In genomic region chr12:42325776-42326465, GRCh38 we compare ENCODE assay signal across 1 cellular context.
TF ChIP-seq lines count a peak whose summit lies in the region.

A gene with protein sequence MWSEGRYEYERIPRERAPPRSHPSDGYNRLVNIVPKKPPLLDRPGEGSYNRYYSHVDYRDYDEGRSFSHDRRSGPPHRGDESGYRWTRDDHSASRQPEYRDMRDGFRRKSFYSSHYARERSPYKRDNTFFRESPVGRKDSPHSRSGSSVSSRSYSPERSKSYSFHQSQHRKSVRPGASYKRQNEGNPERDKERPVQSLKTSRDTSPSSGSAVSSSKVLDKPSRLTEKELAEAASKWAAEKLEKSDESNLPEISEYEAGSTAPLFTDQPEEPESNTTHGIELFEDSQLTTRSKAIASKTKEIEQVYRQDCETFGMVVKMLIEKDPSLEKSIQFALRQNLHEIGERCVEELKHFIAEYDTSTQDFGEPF (plus strand): TSS chr12:42326167. CDS start chr12:42335903, 9,736 bp downstream.
A gene with protein sequence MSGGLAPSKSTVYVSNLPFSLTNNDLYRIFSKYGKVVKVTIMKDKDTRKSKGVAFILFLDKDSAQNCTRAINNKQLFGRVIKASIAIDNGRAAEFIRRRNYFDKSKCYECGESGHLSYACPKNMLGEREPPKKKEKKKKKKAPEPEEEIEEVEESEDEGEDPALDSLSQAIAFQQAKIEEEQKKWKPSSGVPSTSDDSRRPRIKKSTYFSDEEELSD (minus strand): TSS chr12:42326094. CDS start chr12:42324102, 1,992 bp downstream.

TF ChIP-seq in H1, 55 proteins besides CTCF, POLR2A, EP300 and RAD21:
- TF ChIP-seq SIX5 (IDR thresholded peaks at IDR 0.05; ENCODE audit: low read depth, low read length): no peak
- TF ChIP-seq, protein P1, sequence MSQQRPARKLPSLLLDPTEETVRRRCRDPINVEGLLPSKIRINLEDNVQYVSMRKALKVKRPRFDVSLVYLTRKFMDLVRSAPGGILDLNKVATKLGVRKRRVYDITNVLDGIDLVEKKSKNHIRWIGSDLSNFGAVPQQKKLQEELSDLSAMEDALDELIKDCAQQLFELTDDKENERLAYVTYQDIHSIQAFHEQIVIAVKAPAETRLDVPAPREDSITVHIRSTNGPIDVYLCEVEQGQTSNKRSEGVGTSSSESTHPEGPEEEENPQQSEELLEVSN (IDR thresholded peaks at IDR 0.05): no peak
- no peak for TF ChIP-seq HDAC6 (IDR thresholded peaks at IDR 0.05; ENCODE audit: low read depth, low read length)
- no peak for TF ChIP-seq JUN (IDR thresholded peaks at IDR 0.05; ENCODE audit: low read depth, low read length)
- no peak for TF ChIP-seq FOSL1 (IDR thresholded peaks at IDR 0.05; ENCODE audit: insufficient read depth, low read depth, low read length)
- TF ChIP-seq GABPA (IDR thresholded peaks at IDR 0.05; ENCODE audit: borderline replicate concordance, insufficient read depth, low read length): peak; percentile 79; the same call in 1 of the 2 replicates
- peak; percentile 80 for TF ChIP-seq KDM5A (IDR thresholded peaks at IDR 0.05; ENCODE audit: low read length)
- peak; percentile 32 for TF ChIP-seq TAF7 (optimal IDR thresholded peaks at IDR 0.05; ENCODE audit: borderline replicate concordance, low read depth, low read length)
- TF ChIP-seq SRF (IDR thresholded peaks at IDR 0.05; ENCODE audit: low read depth, low read length): peak; percentile 64
- TF ChIP-seq SP2 (IDR thresholded peaks at IDR 0.05; ENCODE audit: low read length): no peak
- TF ChIP-seq EGR1 (IDR thresholded peaks at IDR 0.05; ENCODE audit: borderline replicate concordance, low read depth, low read length): no peak
- peak; percentile 84 for TF ChIP-seq POLR2AphosphoS5 (IDR thresholded peaks at IDR 0.05; ENCODE audit: low read depth, low read length)
- no peak for TF ChIP-seq RNF2 (IDR thresholded peaks at IDR 0.05; ENCODE audit: borderline replicate concordance, low read depth, low read length, missing control alignments, poor library complexity, severe bottlenecking)
- no peak for TF ChIP-seq CBX8 (IDR thresholded peaks at IDR 0.05; ENCODE audit: borderline replicate concordance, low read depth, low read length)
- no peak for TF ChIP-seq RXRA (IDR thresholded peaks at IDR 0.05; ENCODE audit: insufficient read depth, low read depth, low read length)
- no peak for TF ChIP-seq CBX5 (IDR thresholded peaks at IDR 0.05; ENCODE audit: low read depth, low read length)
- no peak for TF ChIP-seq BACH1 (IDR thresholded peaks at IDR 0.05; ENCODE audit: low read length)
- peak; percentile 32 for TF ChIP-seq SP1 (IDR thresholded peaks at IDR 0.05; ENCODE audit: low read depth, low read length)
- TF ChIP-seq NRF1 (IDR thresholded peaks at IDR 0.05; ENCODE audit: low read depth, low read length): no peak
- TF ChIP-seq BRCA1 (IDR thresholded peaks at IDR 0.05; ENCODE audit: low read depth, low read length): no peak
- no peak for TF ChIP-seq POU5F1 (IDR thresholded peaks at IDR 0.05; ENCODE audit: low read depth, low read length)
- no peak for TF ChIP-seq EZH2 (IDR thresholded peaks at IDR 0.05; ENCODE audit: low read depth, low read length, severe bottlenecking)
- no peak for TF ChIP-seq RFX5 (IDR thresholded peaks at IDR 0.05; ENCODE audit: borderline replicate concordance, low read depth, low read length)
- no peak for TF ChIP-seq SUZ12 (IDR thresholded peaks at IDR 0.05; ENCODE audit: low read length)
- peak; percentile 89 for TF ChIP-seq PHF8 (conservative IDR thresholded peaks at IDR 0.05; ENCODE audit: low read depth, low read length)
- peak; percentile 91 for TF ChIP-seq ASH2L (IDR thresholded peaks at IDR 0.05; ENCODE audit: low read length)
- no peak for TF ChIP-seq JUND (IDR thresholded peaks at IDR 0.05; ENCODE audit: low read length)
- peak; percentile 93 for TF ChIP-seq TAF1 (IDR thresholded peaks at IDR 0.05; ENCODE audit: low read depth, low read length)
- no peak for TF ChIP-seq SP4 (IDR thresholded peaks at IDR 0.05; ENCODE audit: low read length)
- TF ChIP-seq SIRT6 (IDR thresholded peaks at IDR 0.05; ENCODE audit: low read length): no peak
- TF ChIP-seq TEAD4 (IDR thresholded peaks at IDR 0.05; ENCODE audit: low read depth, low read length): no peak
- TF ChIP-seq CHD7 (IDR thresholded peaks at IDR 0.05; ENCODE audit: insufficient replicate concordance, low read length): no peak
- TF ChIP-seq MAFK (IDR thresholded peaks at IDR 0.05; ENCODE audit: low read depth, low read length): no peak
- TF ChIP-seq HDAC2 (IDR thresholded peaks at IDR 0.05; ENCODE audit: borderline replicate concordance in 1 of 2, low read depth in 2 of 2, low read length in 2 of 2): no peak
- TF ChIP-seq NANOG (IDR thresholded peaks at IDR 0.05; ENCODE audit: insufficient read depth, low read depth, low read length, poor library complexity, severe bottlenecking): no peak
- TF ChIP-seq, protein P2, sequence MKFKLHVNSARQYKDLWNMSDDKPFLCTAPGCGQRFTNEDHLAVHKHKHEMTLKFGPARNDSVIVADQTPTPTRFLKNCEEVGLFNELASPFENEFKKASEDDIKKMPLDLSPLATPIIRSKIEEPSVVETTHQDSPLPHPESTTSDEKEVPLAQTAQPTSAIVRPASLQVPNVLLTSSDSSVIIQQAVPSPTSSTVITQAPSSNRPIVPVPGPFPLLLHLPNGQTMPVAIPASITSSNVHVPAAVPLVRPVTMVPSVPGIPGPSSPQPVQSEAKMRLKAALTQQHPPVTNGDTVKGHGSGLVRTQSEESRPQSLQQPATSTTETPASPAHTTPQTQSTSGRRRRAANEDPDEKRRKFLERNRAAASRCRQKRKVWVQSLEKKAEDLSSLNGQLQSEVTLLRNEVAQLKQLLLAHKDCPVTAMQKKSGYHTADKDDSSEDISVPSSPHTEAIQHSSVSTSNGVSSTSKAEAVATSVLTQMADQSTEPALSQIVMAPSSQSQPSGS (IDR thresholded peaks at IDR 0.05; ENCODE audit: low read length): no peak
- no peak for TF ChIP-seq BCL11A (IDR thresholded peaks at IDR 0.05; ENCODE audit: low read depth in 2 of 2, low read length in 2 of 2)
- peak; percentile 77 for TF ChIP-seq RBBP5 (IDR thresholded peaks at IDR 0.05; ENCODE audit: borderline replicate concordance, low read depth, low read length)
- 0 out of 2 replicates have a peak, but pooled peaks have one; percentile 40 for TF ChIP-seq TCF12 (IDR thresholded peaks at IDR 0.05; ENCODE audit: low read depth, low read length)
- peak; percentile 96 for TF ChIP-seq CREB1 (IDR thresholded peaks at IDR 0.05)
- TF ChIP-seq KDM1A (IDR thresholded peaks at IDR 0.05; ENCODE audit: borderline replicate concordance, low read length): no peak; the same call in 1 of the 2 replicates
- TF ChIP-seq YY1 (IDR thresholded peaks at IDR 0.05; ENCODE audit: low read depth, low read length): no peak
- TF ChIP-seq KDM4A (IDR thresholded peaks at IDR 0.05; ENCODE audit: low read depth, low read length, severe bottlenecking): peak; percentile 81
- TF ChIP-seq, protein P3, sequence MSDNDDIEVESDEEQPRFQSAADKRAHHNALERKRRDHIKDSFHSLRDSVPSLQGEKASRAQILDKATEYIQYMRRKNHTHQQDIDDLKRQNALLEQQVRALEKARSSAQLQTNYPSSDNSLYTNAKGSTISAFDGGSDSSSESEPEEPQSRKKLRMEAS (IDR thresholded peaks at IDR 0.05): peak; percentile 11; the same call in 1 of the 2 replicates
- no peak for TF ChIP-seq GTF2F1 (IDR thresholded peaks at IDR 0.05; ENCODE audit: borderline replicate concordance, low read depth, low read length)
- peak; percentile 40 for TF ChIP-seq SAP30 (IDR thresholded peaks at IDR 0.05; ENCODE audit: insufficient read depth, insufficient replicate concordance, low read length)
- no peak for TF ChIP-seq CTBP2 (IDR thresholded peaks at IDR 0.05; ENCODE audit: borderline replicate concordance, insufficient read depth, insufficient read length, low read length)
- TF ChIP-seq SIN3A (conservative IDR thresholded peaks at IDR 0.05 in 1 of 2, IDR thresholded peaks at IDR 0.05 in 1 of 2; ENCODE audit: low read depth in 1 of 2, low read length in 2 of 2): peak; percentile 24 to 92; a peak in 2 of 4 replicates
- TF ChIP-seq TBP (IDR thresholded peaks at IDR 0.05; ENCODE audit: low read depth, low read length): peak; percentile 83
- TF ChIP-seq CHD2 (IDR thresholded peaks at IDR 0.05; ENCODE audit: low read length): no peak
- TF ChIP-seq, protein P4, sequence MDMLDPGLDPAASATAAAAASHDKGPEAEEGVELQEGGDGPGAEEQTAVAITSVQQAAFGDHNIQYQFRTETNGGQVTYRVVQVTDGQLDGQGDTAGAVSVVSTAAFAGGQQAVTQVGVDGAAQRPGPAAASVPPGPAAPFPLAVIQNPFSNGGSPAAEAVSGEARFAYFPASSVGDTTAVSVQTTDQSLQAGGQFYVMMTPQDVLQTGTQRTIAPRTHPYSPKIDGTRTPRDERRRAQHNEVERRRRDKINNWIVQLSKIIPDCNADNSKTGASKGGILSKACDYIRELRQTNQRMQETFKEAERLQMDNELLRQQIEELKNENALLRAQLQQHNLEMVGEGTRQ (IDR thresholded peaks at IDR 0.05; ENCODE audit: low read length): 0 out of 2 replicates have a peak, but pooled peaks have one; percentile 12
- no peak for TF ChIP-seq ZNF274 (IDR thresholded peaks at IDR 0.05; ENCODE audit: borderline replicate concordance, extremely low read depth, low read length)
- TF ChIP-seq ATF3 (IDR thresholded peaks at IDR 0.05; ENCODE audit: insufficient read depth, low read depth, low read length): peak; percentile 74
- TF ChIP-seq CHD1 (IDR thresholded peaks at IDR 0.05; ENCODE audit: low read depth, low read length): no peak
- TF ChIP-seq CEBPB (IDR thresholded peaks at IDR 0.05; ENCODE audit: low read depth, low read length): no peak
